Comparison of ENCODE assay signal across 1 cellular context in genomic region chr15:72994778-72995177, GRCh38.
TF ChIP-seq lines count a peak whose summit lies in the region.

No MANE protein-coding gene starts in this region.

TF ChIP-seq in GM23338, 12 proteins besides CTCF, POLR2A, EP300 and RAD21 (continued from another document):
- no peak for TF ChIP-seq ZNF462 (CRISPR knock-in tag; IDR thresholded peaks at IDR 0.05)
- no peak for TF ChIP-seq POLR2AphosphoS5 (IDR thresholded peaks at IDR 0.05; ENCODE audit: low read depth)
- no peak for TF ChIP-seq JUNB (IDR thresholded peaks at IDR 0.05; ENCODE audit: unreplicated experiment)
- no peak for TF ChIP-seq EZH2 (IDR thresholded peaks at IDR 0.05; ENCODE audit: low read depth, unreplicated experiment)
- no peak for TF ChIP-seq ZNF114 (CRISPR knock-in tag; IDR thresholded peaks at IDR 0.05)
- no peak for TF ChIP-seq ZNF331 (CRISPR knock-in tag; IDR thresholded peaks at IDR 0.05; ENCODE audit: low read depth)
- no peak for TF ChIP-seq ETS1 (IDR thresholded peaks at IDR 0.05)
- TF ChIP-seq STAT1 (IDR thresholded peaks at IDR 0.05; ENCODE audit: unreplicated experiment), result no peak
- no peak for TF ChIP-seq NANOG (IDR thresholded peaks at IDR 0.05; ENCODE audit: borderline replicate concordance)
- TF ChIP-seq CREB1 (CRISPR knock-in tag; IDR thresholded peaks at IDR 0.05; ENCODE audit: low read depth), result no peak
